In the genomic region with DNA sequence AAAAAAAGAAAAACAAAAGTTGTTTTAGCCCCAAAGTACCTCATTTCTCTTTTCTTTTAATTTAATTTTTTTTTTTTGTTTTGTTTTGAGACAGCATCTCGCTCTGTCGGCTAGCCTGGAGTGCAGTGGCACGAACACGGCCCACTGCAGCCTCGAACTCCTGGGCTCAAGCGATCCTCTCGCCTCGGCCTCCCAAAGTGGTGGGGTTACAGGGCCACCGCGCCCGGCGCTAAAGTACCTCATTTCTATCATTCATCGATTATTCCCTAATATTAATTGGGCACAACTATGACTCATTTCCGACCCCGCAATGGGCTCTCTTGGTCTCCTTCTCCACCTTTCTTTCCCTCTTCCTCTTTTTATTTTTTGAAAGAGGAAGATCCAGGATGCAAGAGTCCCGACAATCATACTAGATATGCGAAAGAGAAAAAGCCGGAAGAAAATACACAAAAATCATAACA, we compare ENCODE assay signal across 7 cellular contexts. TPM values are rescaled to one million over a fixed set of nuclear protein-coding genes. Genes with fewer than 3 reads are reported as not detected.
DNase-seq lines count a peak whose midpoint lies in the region; ATAC-seq, FAIRE-seq and TF ChIP-seq lines count a peak whose summit lies in the region.

No MANE protein-coding gene starts in this region.

- peak overlapping the region; percentile 83 for H3K4me2 ChIP-seq in HCT116 (ENCODE audit: low read length)
- H3K4me2 ChIP-seq in SU-DHL-6 (ENCODE audit: low read depth, low read length, poor library complexity, severe bottlenecking): peak overlapping the region; percentile 96

- H3K36me3 ChIP-seq in HCT116 (ENCODE audit: control insufficient read depth in 1 of 2, insufficient read depth in 2 of 2, low read length in 2 of 2) (no peaks in the 10 kb centered on the region), SU-DHL-6 (ENCODE audit: low read length) (no peaks in the 10 kb centered on the region), small intestine (ENCODE audit: control insufficient read depth in 2 of 2, insufficient read depth in 2 of 2, low read length in 2 of 2) (no peaks in the 10 kb centered on the region)

- H3K9me3 ChIP-seq in HCT116 (ENCODE audit: control insufficient read depth in 1 of 2, insufficient read depth in 1 of 2, low read depth in 1 of 2, low read length in 2 of 2): no peaks in the 10 kb centered on the region
- H3K9me3 ChIP-seq in SU-DHL-6 (ENCODE audit: insufficient read depth, low read length): no peaks in the 10 kb centered on the region
- H3K9me3 ChIP-seq in small intestine (ENCODE audit: control insufficient read depth, low read depth): no peaks in the 10 kb centered on the region

- CTCF ChIA-PET in HCT116 (lab: Charles Lee): interaction anchor here (1.0 kb wide), 1 partner anchor 80 kb away, joined by 4 read pairs; a partner anchor contains a TSS

- TSS peak; percentile 84 for BruUV-seq in HCT116 (replicated peaks; lab: Mats Ljungman, UMichigan)

- H3K79me2 ChIP-seq in HCT116 (ENCODE audit: insufficient read depth, low read length): peaks cover 7% of the 10 kb centered on the region; the same call in 1 of the 2 replicates
- peaks cover 18% of the 10 kb centered on the region for H3K79me2 ChIP-seq in SU-DHL-6 (ENCODE audit: insufficient read depth, low read length)

- H3F3A ChIP-seq in SU-DHL-6 (ENCODE audit: insufficient read depth): peaks cover 30% of the 10 kb centered on the region

- no peak for FAIRE-seq in small intestine (lab: Jason Lieb, UNC)

- TF ChIP-seq POLR2A in HCT116 (IDR thresholded peaks at IDR 0.05; ENCODE audit: borderline replicate concordance, extremely low read depth, insufficient read depth, insufficient read length): no peak

- no peak for TF ChIP-seq CTCF in HCT116 (IDR thresholded peaks at IDR 0.05 in 2 of 3, conservative IDR thresholded peaks at IDR 0.05 in 1 of 3; ENCODE audit: borderline replicate concordance in 1 of 3, insufficient read depth in 1 of 3, low read depth in 2 of 3, low read length in 2 of 3)
- TF ChIP-seq CTCF in SU-DHL-6 (IDR thresholded peaks at IDR 0.05; ENCODE audit: insufficient read depth, low read length, poor library complexity, severe bottlenecking): no peak
- TF ChIP-seq CTCF in fibroblast of pulmonary artery (IDR thresholded peaks at IDR 0.05; ENCODE audit: low read length, missing control alignments): no peak

- no peak for DNase-seq in HCT116 (ENCODE audit: low read depth, low spot score)
- no peak for DNase-seq in fibroblast of pulmonary artery (ENCODE audit: low read depth)
- no peak for DNase-seq in small intestine
- no peak for DNase-seq in C1 segment of cervical spinal cord (lab: John Stamatoyannopoulos, UW)
- DNase-seq in NCI-H2029 (lab: John Stamatoyannopoulos, UW): no peak

- RAD21 ChIA-PET in HCT116 (lab: Charles Lee; ENCODE audit: low non-redundant PET in 1 of 2, low total read pairs in 2 of 2, uncharacterized antibody in 2 of 2, unreplicated experiment in 2 of 2): interaction anchor here in 1 of 2 experiments (1.1 kb wide), 1 partner anchor 81 kb away, joined by 4 read pairs; a partner anchor contains a TSS

- H3K9ac ChIP-seq in HCT116 (ENCODE audit: low read length): peak overlapping the region; percentile 56
- peak overlapping the region; percentile 64 for H3K9ac ChIP-seq in SU-DHL-6 (ENCODE audit: low read length)

- H3K4me3 ChIP-seq in HCT116 (replicated peaks in 1 of 2; ENCODE audit: low read depth in 1 of 2, low read length in 2 of 2): peak overlapping the region; percentile 51 to 61
- H3K4me3 ChIP-seq in SU-DHL-6 (ENCODE audit: insufficient read depth, low read length, poor library complexity, severe bottlenecking): peak overlapping the region; percentile 53
- peak overlapping the region; percentile 76 for H3K4me3 ChIP-seq in fibroblast of pulmonary artery (replicated peaks; ENCODE audit: low read depth, low read length)
- H3K4me3 ChIP-seq in small intestine (ENCODE audit: low read depth in 1 of 2, low read length in 2 of 2): peak overlapping the region; percentile 28 to 50

- 19 to 32% (median 25%) methylated on average over 18 of the region's 18 CpGs for WGBS in small intestine, 3 donors

- POLR2A ChIA-PET in HCT116 (lab: Charles Lee): interaction anchor here (0.7 to 1.0 kb wide), 2 partner anchors 13 to 80 kb away, joined by 3 to 9 read pairs; a partner anchor contains a TSS

- peaks cover 7 to 28% of the 10 kb centered on the region in 2 experiments; a peak in 3 of 4 replicates for H3K4me1 ChIP-seq in HCT116 (ENCODE audit: control insufficient read depth in 1 of 2, insufficient read depth in 2 of 2, low read length in 2 of 2)
- H3K4me1 ChIP-seq in small intestine (ENCODE audit: control insufficient read depth in 2 of 2, insufficient read depth in 1 of 2, low read depth in 1 of 2, low read length in 1 of 2): peaks cover 2% of the 10 kb centered on the region in 2 donors

- ATAC-seq in HCT116: no peak
- ATAC-seq in activated CD4-positive, CD25-positive, alpha-beta regulatory T cell treated with anti-CD3 and anti-CD28 coated beads, Interleukin-2, amount 50 U/mL, for 24 hours: no peak

- no peaks in the 10 kb centered on the region for H3K9me2 ChIP-seq in HCT116 (ENCODE audit: insufficient read depth)
- no peaks in the 10 kb centered on the region for H3K9me2 ChIP-seq in SU-DHL-6 (replicated peaks; ENCODE audit: insufficient read depth, low read length)

- no peak for TF ChIP-seq RAD21 in HCT116 (IDR thresholded peaks at IDR 0.05; ENCODE audit: low read depth)

- H4K20me1 ChIP-seq in HCT116 (ENCODE audit: insufficient read depth): no peaks in the 10 kb centered on the region
- H4K20me1 ChIP-seq in SU-DHL-6 (ENCODE audit: low read depth, low read length): no peaks in the 10 kb centered on the region

- intact Hi-C loops in HCT116 (cut with micrococcal nuclease): no loop called here

- H2AFZ ChIP-seq in HCT116 (ENCODE audit: low read depth, low read length, poor library complexity, severe bottlenecking) (peak overlapping the region; percentile 95), SU-DHL-6 (ENCODE audit: low read depth, low read length, severe bottlenecking) (peak overlapping the region; percentile 38)

- H3K27ac ChIP-seq in HCT116 (ENCODE audit: low read depth, low read length) (peak overlapping the region; percentile 46; the same call in 1 of the 2 replicates), SU-DHL-6 (ENCODE audit: low read depth, low read length) (peak overlapping the region; percentile 95), small intestine (ENCODE audit: low read depth in 1 of 2, low read length in 1 of 2) (peak overlapping the region; percentile 21 to 85)

- no peaks in the 10 kb centered on the region for H3K27me3 ChIP-seq in HCT116 (ENCODE audit: insufficient read depth, low read length)
- H3K27me3 ChIP-seq in SU-DHL-6 (ENCODE audit: low read length): no peaks in the 10 kb centered on the region
- H3K27me3 ChIP-seq in small intestine (ENCODE audit: control insufficient read depth in 2 of 2, insufficient read depth in 2 of 2, low read length in 2 of 2): no peaks in the 10 kb centered on the region

TF ChIP-seq in HCT116, 20 proteins besides CTCF, POLR2A, EP300 and RAD21 (continues in another document):
- no peak for TF ChIP-seq ZNF274 (IDR thresholded peaks at IDR 0.05; ENCODE audit: low read depth, low read length)
- no peak for TF ChIP-seq ZFX (IDR thresholded peaks at IDR 0.05)
- TF ChIP-seq, protein P1, sequence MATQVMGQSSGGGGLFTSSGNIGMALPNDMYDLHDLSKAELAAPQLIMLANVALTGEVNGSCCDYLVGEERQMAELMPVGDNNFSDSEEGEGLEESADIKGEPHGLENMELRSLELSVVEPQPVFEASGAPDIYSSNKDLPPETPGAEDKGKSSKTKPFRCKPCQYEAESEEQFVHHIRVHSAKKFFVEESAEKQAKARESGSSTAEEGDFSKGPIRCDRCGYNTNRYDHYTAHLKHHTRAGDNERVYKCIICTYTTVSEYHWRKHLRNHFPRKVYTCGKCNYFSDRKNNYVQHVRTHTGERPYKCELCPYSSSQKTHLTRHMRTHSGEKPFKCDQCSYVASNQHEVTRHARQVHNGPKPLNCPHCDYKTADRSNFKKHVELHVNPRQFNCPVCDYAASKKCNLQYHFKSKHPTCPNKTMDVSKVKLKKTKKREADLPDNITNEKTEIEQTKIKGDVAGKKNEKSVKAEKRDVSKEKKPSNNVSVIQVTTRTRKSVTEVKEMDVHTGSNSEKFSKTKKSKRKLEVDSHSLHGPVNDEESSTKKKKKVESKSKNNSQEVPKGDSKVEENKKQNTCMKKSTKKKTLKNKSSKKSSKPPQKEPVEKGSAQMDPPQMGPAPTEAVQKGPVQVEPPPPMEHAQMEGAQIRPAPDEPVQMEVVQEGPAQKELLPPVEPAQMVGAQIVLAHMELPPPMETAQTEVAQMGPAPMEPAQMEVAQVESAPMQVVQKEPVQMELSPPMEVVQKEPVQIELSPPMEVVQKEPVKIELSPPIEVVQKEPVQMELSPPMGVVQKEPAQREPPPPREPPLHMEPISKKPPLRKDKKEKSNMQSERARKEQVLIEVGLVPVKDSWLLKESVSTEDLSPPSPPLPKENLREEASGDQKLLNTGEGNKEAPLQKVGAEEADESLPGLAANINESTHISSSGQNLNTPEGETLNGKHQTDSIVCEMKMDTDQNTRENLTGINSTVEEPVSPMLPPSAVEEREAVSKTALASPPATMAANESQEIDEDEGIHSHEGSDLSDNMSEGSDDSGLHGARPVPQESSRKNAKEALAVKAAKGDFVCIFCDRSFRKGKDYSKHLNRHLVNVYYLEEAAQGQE (IDR thresholded peaks at IDR 0.05; ENCODE audit: low read depth): no peak
- TF ChIP-seq CEBPB (IDR thresholded peaks at IDR 0.05; ENCODE audit: low read depth): no peak
- no peak for TF ChIP-seq YY1 (IDR thresholded peaks at IDR 0.05; ENCODE audit: extremely low read depth, insufficient replicate concordance, low read depth, low read length)
- TF ChIP-seq POLR2AphosphoS5 (IDR thresholded peaks at IDR 0.05; ENCODE audit: low read depth, low read length): no peak
- no peak for TF ChIP-seq SIN3A (IDR thresholded peaks at IDR 0.05; ENCODE audit: low read depth)
- no peak for TF ChIP-seq JUND (IDR thresholded peaks at IDR 0.05)

RNA-seq across cellular contexts. Expression of a gene that starts 0.5 kb away (rescaled TPM):
- total RNA-seq in HCT116 (2021; ENCODE audit: unreplicated experiment): 61.0 TPM
- 83.5 and 95.5 TPM in 2 replicates for polyA plus RNA-seq in HCT116 (2012)
- polyA plus RNA-seq in small intestine: 100 to 1,000 TPM in 1 of 3 donors, 10 to 100 TPM in 2; 67.1 to 102 (median 92.1) TPM

RNA-seq across cellular contexts. Expression of a gene that starts 13.3 kb away (rescaled TPM):
- 44.2 TPM for total RNA-seq in HCT116 (2021; ENCODE audit: unreplicated experiment)
- polyA plus RNA-seq in HCT116 (2012): 42.4 and 52.3 TPM in 2 replicates
- polyA plus RNA-seq in small intestine: 100 to 1,000 TPM in 1 of 3 donors, 10 to 100 TPM in 2; 70.7 to 119 (median 71.7) TPM

RNA-seq across cellular contexts. Expression of a gene that starts 22.9 kb away (rescaled TPM):
- total RNA-seq in HCT116 (2021; ENCODE audit: unreplicated experiment): 79.5 TPM
- polyA plus RNA-seq in HCT116 (2012): 44.7 and 63.3 TPM in 2 replicates
- polyA plus RNA-seq in small intestine: 10 to 100 TPM; 31.2 to 38.0 (median 33.8) TPM

RNA-seq across cellular contexts. Expression of a gene that starts 25.7 kb away (rescaled TPM):
- total RNA-seq in HCT116 (2021; ENCODE audit: unreplicated experiment): 53.6 TPM
- 82.3 and 90.6 TPM in 2 replicates for polyA plus RNA-seq in HCT116 (2012)
- polyA plus RNA-seq in small intestine: 100 to 1,000 TPM in 2 of 3 donors, 10 to 100 TPM in 1; 87.8 to 108 (median 107) TPM

RNA-seq across cellular contexts. Expression of a gene that starts 27.2 kb away (rescaled TPM):
- total RNA-seq in HCT116 (2021; ENCODE audit: unreplicated experiment): not detected
- 0.08 TPM in 1 of 2 replicates, not detected in the other for polyA plus RNA-seq in HCT116 (2012)
- polyA plus RNA-seq in small intestine: 1 to 10 TPM in 1 of 3 donors, under 1 TPM in 1, not detected in 1; 0.27 to 1.1 TPM
